ENCODE assay signal across 35 cellular contexts in the genomic region with DNA sequence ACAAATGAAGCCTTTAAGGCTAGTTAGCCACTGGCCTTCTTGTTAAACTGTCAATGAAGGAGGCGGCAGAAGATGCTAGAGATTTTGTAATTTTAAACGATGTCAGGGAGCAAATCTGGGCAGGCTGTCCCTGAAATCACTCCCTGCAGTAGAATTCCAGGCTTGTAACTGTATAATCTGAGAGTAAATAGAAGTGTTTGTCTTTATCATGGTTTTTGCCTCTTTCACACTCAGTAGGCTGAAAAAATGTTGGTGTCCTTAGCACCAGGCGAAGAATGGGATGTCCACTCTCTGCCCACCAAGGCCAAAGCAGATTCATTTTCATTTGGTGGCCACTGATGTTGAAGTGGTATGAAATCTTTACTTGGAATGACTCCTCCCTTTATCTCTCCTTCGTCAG.
DNase-seq lines count a peak whose midpoint lies in the region; ATAC-seq, FAIRE-seq and TF ChIP-seq lines count a peak whose summit lies in the region.
"Had no signal": no experiment of that assay in that cellular context is flagged by ENCODE, and none has a peak within 500 bp of the region (broad histone marks: within the 10 kb centered on the region; RNA-seq: fewer than 3 reads in every experiment).

No MANE protein-coding gene starts in this region.

- no peak overlapping the region for H3K4me2 ChIP-seq in HepG2 (ENCODE audit: low read depth, low read length)
- H3K4me2 ChIP-seq: A549; BLaER1; BLaER1 treated with 17β-estradiol and CSF1 and Interleukin-3, amounts not matched to agents 10 nM and 100 nM had no signal

- no peak overlapping the region for H3K27ac ChIP-seq in HepG2 (ENCODE audit: extremely low read length, insufficient read depth, low read length)
- no peak overlapping the region for H3K27ac ChIP-seq in right lobe of liver
- H3K27ac ChIP-seq in WERI-Rb-1: peak overlapping the region; percentile 29
- H3K27ac ChIP-seq in CD8-positive, alpha-beta T cell (ENCODE audit: low read depth, low read length): no peak overlapping the region
- H3K27ac ChIP-seq: 22Rv1; A549; BLaER1; BLaER1 treated with 17β-estradiol and CSF1 and Interleukin-3, amounts not matched to agents 10 nM and 100 nM; C4-2B had no signal

- H4K20me1 ChIP-seq in HepG2 (ENCODE audit: insufficient read depth, low read length): no peaks in the 10 kb centered on the region
- H4K20me1 ChIP-seq: BLaER1; BLaER1 treated with 17β-estradiol and CSF1 and Interleukin-3, amounts not matched to agents 10 nM and 100 nM had no signal

- H3K27me3 ChIP-seq in HepG2 (ENCODE audit: control insufficient read depth in 1 of 2, insufficient read depth in 2 of 2, low read length in 2 of 2) (no peaks in the 10 kb centered on the region), right lobe of liver (no peaks in the 10 kb centered on the region), Caco-2 (replicated peaks; ENCODE audit: control insufficient read depth, insufficient read depth, low read length) (no peaks in the 10 kb centered on the region), WERI-Rb-1 (ENCODE audit: insufficient read depth, low read depth, severe bottlenecking) (no peaks in the 10 kb centered on the region)
- no peaks in the 10 kb centered on the region for H3K27me3 ChIP-seq in CD8-positive, alpha-beta T cell (ENCODE audit: insufficient read depth, low read length)
- H3K27me3 ChIP-seq: BE2C; BLaER1; BLaER1 treated with 17β-estradiol and CSF1 and Interleukin-3, amounts not matched to agents 10 nM and 100 nM had no signal

- no peaks in the 10 kb centered on the region for H3K79me2 ChIP-seq in HepG2 (ENCODE audit: insufficient read depth, low read length)

- peak overlapping the region; percentile 95 for H3K27ac Mint-ChIP-seq in Caco-2 (ENCODE audit: unreplicated experiment)
- H3K27ac Mint-ChIP-seq in MCF 10A (ENCODE audit: low read depth, unreplicated experiment): no peak overlapping the region
- no peak overlapping the region for H3K27ac Mint-ChIP-seq in CD8-positive, alpha-beta T cell
- H3K27ac Mint-ChIP-seq: B cell; CD14-positive monocyte; CD4-positive, alpha-beta memory T cell; CD4-positive, alpha-beta T cell; CD4-positive, CD25-positive, alpha-beta regulatory T cell; CD8-positive, alpha-beta memory T cell had no signal

- no peaks in the 10 kb centered on the region for H3K4me1 ChIP-seq in HepG2 (ENCODE audit: insufficient read depth, low read length)
- H3K4me1 ChIP-seq in right lobe of liver: no peaks in the 10 kb centered on the region
- peaks cover 29% of the 10 kb centered on the region for H3K4me1 ChIP-seq in Caco-2
- H3K4me1 ChIP-seq in CD8-positive, alpha-beta T cell (ENCODE audit: insufficient read depth, low read length): no peaks in the 10 kb centered on the region
- H3K4me1 ChIP-seq: A549; BE2C; BLaER1; BLaER1 treated with 17β-estradiol and CSF1 and Interleukin-3, amounts not matched to agents 10 nM and 100 nM had no signal

- DNase-seq in HepG2 (ENCODE audit: low spot score) (no peak), right lobe of liver (no peak), Caco-2 (peak; percentile 27 to 38), D721Med (ENCODE audit: insufficient read length, low spot score) (no peak), WERI-Rb-1 (no peak), MCF 10A (ENCODE audit: unreplicated experiment) (no peak)
- no peak for DNase-seq in CD8-positive, alpha-beta T cell
- DNase-seq: 8988T; ACHN; AML-193; BE2C; C1 segment of cervical spinal cord; Calu3; CD4-positive, alpha-beta memory T cell; CD4-positive, alpha-beta T cell; CD4-positive, CD25-positive, alpha-beta regulatory T cell; CD8-positive, alpha-beta memory T cell; COR-L47; DMS 273 treated with DMSO at 0.1 percent for 48 hours; DMS153; DMS53; DMS79; DMS79 treated with DMSO at 0.1 percent for 48 hours; DND-41; EL had no signal

- H3K9me3 Mint-ChIP-seq in Caco-2 (ENCODE audit: unreplicated experiment) (no peaks in the 10 kb centered on the region), MCF 10A (ENCODE audit: unreplicated experiment) (peaks cover under 1% of the 10 kb centered on the region)
- no peaks in the 10 kb centered on the region for H3K9me3 Mint-ChIP-seq in CD8-positive, alpha-beta T cell
- H3K9me3 Mint-ChIP-seq: CD14-positive monocyte; CD4-positive, alpha-beta memory T cell; CD4-positive, alpha-beta T cell had no signal

- 6% methylated on average over 4 of the region's 4 CpGs for WGBS in HepG2 (ENCODE audit: low lambda C conversion rate)
- WGBS in right lobe of liver (ENCODE audit: insufficient coverage, low coverage, low lambda C conversion rate, missing lambda C conversion rate): 36% methylated on average over 4 of the region's 4 CpGs

- no peak overlapping the region for H3K9ac ChIP-seq in HepG2 (ENCODE audit: insufficient read depth, low read depth, low read length)
- H3K9ac ChIP-seq: BLaER1; BLaER1 treated with 17β-estradiol and CSF1 and Interleukin-3, amounts not matched to agents 10 nM and 100 nM had no signal

- POLR2A ChIA-PET in HepG2 (lab: Yijun Ruan, JAX) (no interaction called here), Caco-2 (lab: Charles Lee) (no interaction called here), MCF 10A (lab: Yijun Ruan, JAX) (no interaction called here)
- POLR2A ChIA-PET in CD8-positive, alpha-beta T cell (lab: Charles Lee): no interaction called here

- H3K4me1 Mint-ChIP-seq in Caco-2 (ENCODE audit: low read depth, unreplicated experiment) (peaks cover 29% of the 10 kb centered on the region), MCF 10A (ENCODE audit: insufficient read depth, unreplicated experiment) (no peaks in the 10 kb centered on the region)
- no peaks in the 10 kb centered on the region for H3K4me1 Mint-ChIP-seq in CD8-positive, alpha-beta T cell (ENCODE audit: low read depth)
- H3K4me1 Mint-ChIP-seq: B cell; CD14-positive monocyte; CD4-positive, alpha-beta memory T cell; CD4-positive, CD25-positive, alpha-beta regulatory T cell; CD8-positive, alpha-beta memory T cell had no signal

- H3K27me3 Mint-ChIP-seq in Caco-2 (ENCODE audit: insufficient read depth, unreplicated experiment) (no peaks in the 10 kb centered on the region), MCF 10A (ENCODE audit: insufficient read depth, unreplicated experiment) (no peaks in the 10 kb centered on the region)
- H3K27me3 Mint-ChIP-seq in CD8-positive, alpha-beta T cell (ENCODE audit: low read depth): peaks cover 13% of the 10 kb centered on the region

- H2AFZ ChIP-seq in HepG2 (ENCODE audit: low read length): no peak overlapping the region

- peak overlapping the region; percentile 59 for H3K4me3 Mint-ChIP-seq in Caco-2 (ENCODE audit: unreplicated experiment)
- no peak overlapping the region for H3K4me3 Mint-ChIP-seq in MCF 10A (ENCODE audit: unreplicated experiment)
- no peak overlapping the region for H3K4me3 Mint-ChIP-seq in CD8-positive, alpha-beta T cell
- H3K4me3 Mint-ChIP-seq: B cell; CD14-positive monocyte; CD4-positive, alpha-beta memory T cell; CD4-positive, alpha-beta T cell; CD4-positive, CD25-positive, alpha-beta regulatory T cell; CD8-positive, alpha-beta memory T cell had no signal

- BruUV-seq in HepG2 (replicated peaks; lab: Mats Ljungman, UMichigan): no TSS peak
- BruUV-seq in Caco-2 (replicated peaks; lab: Mats Ljungman, UMichigan): no TSS peak
- BruUV-seq in MCF 10A (replicated peaks; lab: Mats Ljungman, UMichigan): no TSS peak

- H3K9me3 ChIP-seq in HepG2 (ENCODE audit: low read length) (no peaks in the 10 kb centered on the region), right lobe of liver (no peaks in the 10 kb centered on the region), Caco-2 (no peaks in the 10 kb centered on the region), WERI-Rb-1 (ENCODE audit: severe bottlenecking) (no peaks in the 10 kb centered on the region)
- H3K9me3 ChIP-seq in CD8-positive, alpha-beta T cell (ENCODE audit: low read length): no peaks in the 10 kb centered on the region
- H3K9me3 ChIP-seq: A549; BE2C; BLaER1; BLaER1 treated with 17β-estradiol and CSF1 and Interleukin-3, amounts not matched to agents 10 nM and 100 nM had no signal

- intact Hi-C loops in HepG2 (cut with micrococcal nuclease; ENCODE audit: unreplicated experiment): no loop called here
- intact Hi-C loops in right lobe of liver (cut with DNase I): no loop called here
- intact Hi-C loops in Caco-2 (cut with micrococcal nuclease; ENCODE audit: unreplicated experiment): loop anchor here (5.0 kb wide), 1 partner anchor 109 kb away; no protein-coding TSS in a partner anchor
- intact Hi-C loops in MCF 10A (cut with micrococcal nuclease): no loop called here
- intact Hi-C loops in CD8-positive, alpha-beta T cell (cut with DNase I, micrococcal nuclease): no loop called here

- TF ChIP-seq EP300 in HepG2 (IDR thresholded peaks at IDR 0.05; ENCODE audit: low read depth in 2 of 2, low read length in 2 of 2) (no peak), HepG2 (CRISPR knock-in tag; IDR thresholded peaks at IDR 0.05; ENCODE audit: borderline replicate concordance) (no peak)

- in situ Hi-C loops in HepG2 (cut with HindIII; ENCODE audit: extremely low pct_ligation_motif_present, low pct_unique_long_range_greater_than_20kb): no loop called here

- no peak overlapping the region for H3K4me3 ChIP-seq in HepG2 (replicated peaks in 1 of 3; ENCODE audit: insufficient read depth in 1 of 3, low read depth in 2 of 3, low read length in 3 of 3)
- no peak overlapping the region for H3K4me3 ChIP-seq in right lobe of liver
- H3K4me3 ChIP-seq in Caco-2 (ENCODE audit: low read depth, low read length): no peak overlapping the region
- H3K4me3 ChIP-seq in WERI-Rb-1 (ENCODE audit: low read depth, low read length): no peak overlapping the region
- no peak overlapping the region for H3K4me3 ChIP-seq in CD8-positive, alpha-beta T cell (ENCODE audit: low read depth, low read length)
- H3K4me3 ChIP-seq: A549; BLaER1; BLaER1 treated with 17β-estradiol and CSF1 and Interleukin-3, amounts not matched to agents 10 nM and 100 nM had no signal

- no peak for TF ChIP-seq RAD21 in HepG2 (CRISPR knock-in tag; IDR thresholded peaks at IDR 0.05)

- no peak for TF ChIP-seq POLR2A in HepG2 (IDR thresholded peaks at IDR 0.05; ENCODE audit: insufficient read depth in 1 of 2, low read depth in 2 of 2, low read length in 2 of 2)
- no peak for TF ChIP-seq POLR2A in right lobe of liver (IDR thresholded peaks at IDR 0.05)

- TF ChIP-seq CTCF in HepG2 (CRISPR knock-in tag; IDR thresholded peaks at IDR 0.05) (no peak), right lobe of liver (IDR thresholded peaks at IDR 0.05) (no peak), Caco-2 (IDR thresholded peaks at IDR 0.05; ENCODE audit: insufficient read depth in 1 of 2, low read depth in 1 of 2, low read length in 1 of 2, severe bottlenecking in 1 of 2, unreplicated experiment in 1 of 2) (no peak), D721Med (IDR thresholded peaks at IDR 0.05; ENCODE audit: insufficient read depth, missing control alignments) (no peak), WERI-Rb-1 (IDR thresholded peaks at IDR 0.05; ENCODE audit: low read depth, low read length) (no peak), MCF 10A (IDR thresholded peaks at IDR 0.05; ENCODE audit: unreplicated experiment) (no peak)
- no peak for TF ChIP-seq CTCF in CD8-positive, alpha-beta T cell (IDR thresholded peaks at IDR 0.05)

- ATAC-seq in HepG2 (peak; percentile 84), right lobe of liver (no peak), HG02759 (IDR thresholded peaks at IDR 0.05; ENCODE audit: unreplicated experiment) (no peak)
- no peak for ATAC-seq in CD8-positive, alpha-beta T cell
- ATAC-seq: A549 had no signal

- H3K36me3 Mint-ChIP-seq in Caco-2 (ENCODE audit: insufficient read depth, unreplicated experiment) (no peaks in the 10 kb centered on the region), MCF 10A (ENCODE audit: insufficient read depth, unreplicated experiment) (no peaks in the 10 kb centered on the region)
- no peaks in the 10 kb centered on the region for H3K36me3 Mint-ChIP-seq in CD8-positive, alpha-beta T cell
- H3K36me3 Mint-ChIP-seq: CD14-positive monocyte; CD4-positive, alpha-beta memory T cell; CD4-positive, CD25-positive, alpha-beta regulatory T cell; CD8-positive, alpha-beta memory T cell had no signal

- CTCF ChIA-PET in HepG2 (lab: Yijun Ruan, JAX; ENCODE audit: low intra/inter-chr PET ratio, low total read pairs) (no interaction called here), Caco-2 (lab: Charles Lee) (no interaction called here), MCF 10A (lab: Yijun Ruan, JAX) (no interaction called here)
- CTCF ChIA-PET in CD8-positive, alpha-beta T cell (lab: Charles Lee): no interaction called here

- H3K36me3 ChIP-seq in HepG2 (replicated peaks in 1 of 2; ENCODE audit: control insufficient read depth in 1 of 2, insufficient read depth in 2 of 2, low read length in 2 of 2) (no peaks in the 10 kb centered on the region), right lobe of liver (no peaks in the 10 kb centered on the region), Caco-2 (ENCODE audit: control insufficient read depth, insufficient read depth, low read length) (no peaks in the 10 kb centered on the region), WERI-Rb-1 (no peaks in the 10 kb centered on the region)
- no peaks in the 10 kb centered on the region for H3K36me3 ChIP-seq in CD8-positive, alpha-beta T cell (ENCODE audit: insufficient read depth, low read length)
- H3K36me3 ChIP-seq: BE2C; BLaER1; BLaER1 treated with 17β-estradiol and CSF1 and Interleukin-3, amounts not matched to agents 10 nM and 100 nM had no signal

- FAIRE-seq in HepG2 (lab: Jason Lieb, UNC): no peak
- peak; percentile 46 for FAIRE-seq in D721Med (lab: Jason Lieb, UNC)
- FAIRE-seq: A204.1, A549, G401.6 had no signal

Comparison
In these comparisons a context has a peak if more than half of its experiments do, and no peak if none do; other contexts are left out.
1. DNase-seq: peak in Caco-2 (2 of 2); none in HepG2 (single experiment), right lobe of liver (0 of 3), D721Med (single experiment), WERI-Rb-1 (single experiment), MCF 10A (single experiment) and CD8-positive, alpha-beta T cell (0 of 7).